1 cellular context compared by ENCODE assay signal in genomic region chr3:157438371-157438735, GRCh38.
TF ChIP-seq lines count a peak whose summit lies in the region.

No MANE protein-coding gene starts in this region.

TF ChIP-seq in HepG2, 621 proteins besides CTCF, POLR2A, EP300 and RAD21 (continued from another document):
- TF ChIP-seq ZNF646 (CRISPR knock-in tag; IDR thresholded peaks at IDR 0.05) (no peak), ZNF724P (CRISPR knock-in tag; IDR thresholded peaks at IDR 0.05; ENCODE audit: borderline replicate concordance) (no peak), BCL6 (CRISPR knock-in tag; IDR thresholded peaks at IDR 0.05) (no peak), MAFK (conservative IDR thresholded peaks at IDR 0.05 in 1 of 2, IDR thresholded peaks at IDR 0.05 in 1 of 2; ENCODE audit: low read length in 2 of 2) (no peak), SOX6 (IDR thresholded peaks at IDR 0.05) (no peak), SOX6 (CRISPR knock-in tag; IDR thresholded peaks at IDR 0.05) (no peak), SYNCRIP (IDR thresholded peaks at IDR 0.05; ENCODE audit: insufficient read depth, low read depth, low read length) (no peak), ZFX (CRISPR knock-in tag; IDR thresholded peaks at IDR 0.05; ENCODE audit: low read depth) (no peak), TOE1 (CRISPR knock-in tag; IDR thresholded peaks at IDR 0.05) (no peak), HNRNPK (IDR thresholded peaks at IDR 0.05; ENCODE audit: low read depth, low read length, poor library complexity, severe bottlenecking) (no peak)
